27 cellular contexts compared by ENCODE assay signal in genomic region chr7:98830972-98831548, GRCh38. TPM values are rescaled to one million over a fixed set of nuclear protein-coding genes. Genes with fewer than 3 reads are reported as not detected.
"Had no signal": no experiment of that assay in that cellular context is flagged by ENCODE, and none has a peak within 500 bp of the region (broad histone marks: within the 10 kb centered on the region; RNA-seq: fewer than 3 reads in every experiment).

No MANE protein-coding gene starts in this region.

- H2AFZ ChIP-seq: hepatocyte had no signal

- H3K9me3 Mint-ChIP-seq: central memory CD8-positive, alpha-beta T cell; dendritic cell treated with granulocyte-macrophage colony-stimulating factor and Interleukin-4, amounts not matched to agents 40 ng/mL and 50 ng/mL, for 4 days; endodermal cell; memory B cell; natural killer cell; stimulated activated memory B cell treated with anti-CD40 and anti-IgM and Interleukin-4, amounts not matched to agents 10 μg/mL and 1 μg/mL and 100 μg/mL, for 72 hours had no signal

- H3K4me1 Mint-ChIP-seq: central memory CD8-positive, alpha-beta T cell; memory B cell; natural killer cell; stimulated activated memory B cell treated with anti-CD40 and anti-IgM and Interleukin-4, amounts not matched to agents 10 μg/mL and 1 μg/mL and 100 μg/mL, for 72 hours had no signal

- H3K27ac ChIP-seq: colonic mucosa, epithelial cell of prostate, foreskin keratinocyte, gastroesophageal sphincter, hepatocyte, pancreas, skin epidermis, spleen, thoracic aorta, tibial nerve, upper lobe of left lung, uterus had no signal

- H3K4me1 ChIP-seq: colonic mucosa, foreskin keratinocyte, pancreas, spleen, tibial nerve, upper lobe of left lung, uterus had no signal

- H3K4me3 Mint-ChIP-seq: central memory CD8-positive, alpha-beta T cell; dendritic cell treated with granulocyte-macrophage colony-stimulating factor and Interleukin-4, amounts not matched to agents 40 ng/mL and 50 ng/mL, for 4 days; endodermal cell; memory B cell; natural killer cell; stimulated activated memory B cell treated with anti-CD40 and anti-IgM and Interleukin-4, amounts not matched to agents 10 μg/mL and 1 μg/mL and 100 μg/mL, for 72 hours had no signal

- H3K27me3 ChIP-seq: colonic mucosa, hepatocyte, pancreas, tibial nerve, upper lobe of left lung, uterus had no signal

- FAIRE-seq: kidney, pancreas had no signal

- H3K79me2 ChIP-seq: hepatocyte had no signal

- H3K4me2 ChIP-seq: hepatocyte had no signal

- H3K4me3 ChIP-seq: colonic mucosa, gastroesophageal sphincter, hepatocyte, lung, pancreas, skin epidermis, spleen, thoracic aorta, tibial nerve, upper lobe of left lung, uterus had no signal

- DNase-seq: colonic mucosa, foreskin keratinocyte, kidney, occipital lobe, retina, spleen, substantia nigra, upper lobe of left lung, uterus had no signal

- ATAC-seq: esophagus mucosa; foreskin keratinocyte; gastroesophageal sphincter; natural killer cell; pancreas; stimulated activated memory B cell treated with anti-CD40 and anti-IgM and Interleukin-4, amounts not matched to agents 10 μg/mL and 1 μg/mL and 100 μg/mL, for 72 hours; stimulated activated naive CD8-positive, alpha-beta T cell treated with anti-CD3 and anti-CD28 coated beads, Interleukin-15, Interleukin-2, amounts not matched to agents 100 U/mL and 50 U/mL, for 24 hours had no signal

- H3K36me3 Mint-ChIP-seq: memory B cell; natural killer cell; stimulated activated memory B cell treated with anti-CD40 and anti-IgM and Interleukin-4, amounts not matched to agents 10 μg/mL and 1 μg/mL and 100 μg/mL, for 72 hours had no signal

- H3K36me3 ChIP-seq: colonic mucosa, gastroesophageal sphincter, pancreas, spleen, thoracic aorta, tibial nerve, upper lobe of left lung, uterus had no signal

- H3K9me3 ChIP-seq: colonic mucosa, gastroesophageal sphincter, pancreas, spleen, thoracic aorta, tibial nerve, upper lobe of left lung, uterus had no signal

- H3K27ac Mint-ChIP-seq: dendritic cell treated with granulocyte-macrophage colony-stimulating factor and Interleukin-4, amounts not matched to agents 40 ng/mL and 50 ng/mL, for 4 days; endodermal cell; memory B cell; natural killer cell; stimulated activated memory B cell treated with anti-CD40 and anti-IgM and Interleukin-4, amounts not matched to agents 10 μg/mL and 1 μg/mL and 100 μg/mL, for 72 hours had no signal

RNA-seq across cellular contexts. Expression of gene TMEM130, which starts 38.8 kb away (rescaled TPM):
- total RNA-seq: esophagus mucosa, foreskin keratinocyte, liver, natural killer cell, pulmonary artery endothelial cell had no signal
- polyA plus RNA-seq: foreskin keratinocyte, liver had no signal
